ENCODE assay signal across 9 cellular contexts in the genomic region with DNA sequence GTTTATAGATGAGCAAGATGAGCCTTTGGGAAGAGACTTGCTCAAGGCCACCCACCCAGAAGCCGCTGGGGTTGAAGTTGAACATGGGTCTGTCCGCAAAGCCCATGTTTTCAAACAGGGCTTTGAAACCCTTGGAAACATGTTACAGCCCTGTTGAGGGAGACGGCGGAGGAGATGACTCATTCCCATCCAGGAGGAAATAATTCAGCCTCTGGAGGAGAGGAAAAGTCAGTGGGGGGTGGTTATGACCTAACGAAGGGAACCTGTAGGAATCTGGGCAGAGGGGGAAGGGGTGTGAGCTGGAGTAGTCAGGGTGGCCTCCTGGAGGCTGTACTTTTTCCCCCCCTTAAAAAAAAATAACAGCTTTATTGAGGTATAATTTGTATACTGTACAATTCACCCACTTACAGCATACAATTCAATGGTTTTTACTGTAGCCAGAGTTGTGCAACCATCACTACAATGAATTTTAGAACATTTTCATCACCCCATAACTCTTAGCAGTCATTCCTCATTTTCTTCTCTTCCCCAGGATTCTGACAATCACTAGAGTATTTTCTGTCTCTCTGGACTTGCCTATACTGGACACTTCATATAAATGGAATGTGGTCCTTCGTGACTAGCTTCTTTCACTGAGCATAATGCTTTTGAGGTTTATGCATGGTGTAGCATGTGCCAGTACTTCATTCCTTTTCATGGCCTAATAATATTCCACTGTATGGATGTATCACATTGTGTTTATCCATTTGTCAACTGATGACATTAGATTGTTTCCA. TPM values are rescaled to one million over a fixed set of nuclear protein-coding genes. Genes with fewer than 3 reads are reported as not detected.
A peak's percentile ranks its signal among the peaks of the same experiment; 100 is the strongest.
DNase-seq lines count a peak whose midpoint lies in the region; ATAC-seq, FAIRE-seq and TF ChIP-seq lines count a peak whose summit lies in the region.
"Had no signal": no experiment of that assay in that cellular context is flagged by ENCODE, and none has a peak within 500 bp of the region (broad histone marks: within the 10 kb centered on the region; RNA-seq: fewer than 3 reads in every experiment).

No MANE protein-coding gene starts in this region.

- TF ChIP-seq POLR2A in spleen (IDR thresholded peaks at IDR 0.05) = no peak

- 60 to 74% (median 60%) methylated on average over 6 of the region's 6 CpGs for WGBS in psoas muscle, 3 donors
- WGBS in spleen, 5 donors = 70 to 84% (median 72%) methylated on average over 6 of the region's 6 CpGs

- intact Hi-C loops in psoas muscle (cut with DNase I) (no loop called here), spleen (cut with DNase I; ENCODE audit: low total_unique reads) (no loop called here)

- H3K9me3 ChIP-seq in psoas muscle (no peaks in the 10 kb centered on the region), spleen (no peaks in the 10 kb centered on the region)

- ATAC-seq in psoas muscle = peak in 2 of 4 donors; percentile 37 to 44
- no peak for ATAC-seq in GM18909 (IDR thresholded peaks at IDR 0.05; ENCODE audit: poor library complexity, unreplicated experiment)
- no peak for ATAC-seq in HG03108 (IDR thresholded peaks at IDR 0.05; ENCODE audit: unreplicated experiment)

- H3K27ac ChIP-seq in psoas muscle = peak overlapping the region; percentile 51
- no peak overlapping the region for H3K27ac ChIP-seq in spleen

- H3K4me3 ChIP-seq in fibroblast of mammary gland (ENCODE audit: control insufficient read depth, low read depth, low read length) (no peak overlapping the region), psoas muscle (no peak overlapping the region), spleen (no peak overlapping the region)

- DNase-seq in Caki2 (ENCODE audit: low read depth) (peak; percentile 69), RCC 7860 (ENCODE audit: low spot score) (peak; percentile 88), fibroblast of mammary gland (ENCODE audit: low read depth) (peak; percentile 96), psoas muscle (no peak), G401 (ENCODE audit: low spot score) (no peak), spleen (no peak)
- DNase-seq: effector memory CD4-positive, alpha-beta T cell had no signal

- no peak for TF ChIP-seq CTCF in fibroblast of mammary gland (conservative IDR thresholded peaks at IDR 0.05; ENCODE audit: control insufficient read depth, insufficient read depth, low read depth, low read length)
- no peak for TF ChIP-seq CTCF in psoas muscle (IDR thresholded peaks at IDR 0.05)
- no peak for TF ChIP-seq CTCF in spleen (IDR thresholded peaks at IDR 0.05 in 8 of 11, conservative IDR thresholded peaks at IDR 0.05 in 3 of 11)

- H3K4me1 ChIP-seq in psoas muscle (no peaks in the 10 kb centered on the region), spleen (peaks cover 18 to 77% (median 56%) of the 10 kb centered on the region in 6 donors)

- peak; percentile 44 for FAIRE-seq in RCC 7860 (lab: Jason Lieb, UNC)

- H3K36me3 ChIP-seq in psoas muscle (ENCODE audit: insufficient read depth in 1 of 2, low read depth in 1 of 2) = no peaks in the 10 kb centered on the region
- no peaks in the 10 kb centered on the region for H3K36me3 ChIP-seq in spleen

- in situ Hi-C loops in Caki2 (cut with HindIII; ENCODE audit: low pct_unique_long_range_greater_than_20kb, low sequenced_read_pairs) (no loop called here), G401 (cut with HindIII; ENCODE audit: low sequenced_read_pairs) (no loop called here)

- peaks cover 0 to 16% (median 9%) of the 10 kb centered on the region in 3 donors for H3K27me3 ChIP-seq in psoas muscle (ENCODE audit: insufficient read depth in 3 of 3, low read length in 2 of 3)
- H3K27me3 ChIP-seq in spleen (replicated peaks in 1 of 7) = peaks cover 0 to 19% (median 0%) of the 10 kb centered on the region in 7 donors

RNA-seq across cellular contexts. Expression of a gene that starts 1.9 kb away (rescaled TPM):
- 0.12 TPM in 1 of 2 replicates, not detected in the other for total RNA-seq in Caki2 (2014; rRNA removed; shearing (Covaris generic); ENCODE audit: low replicate concordance)
- total RNA-seq in psoas muscle (1 to 10 TPM; 3.8 to 8.7 (median 5.1) TPM), spleen (100 to 1,000 TPM in 2 of 7 donors, 10 to 100 TPM in 5; 65.4 to 117 (median 95.4) TPM)
- polyA plus RNA-seq in psoas muscle (1 to 10 TPM; 1.2 to 2.9 (median 1.5) TPM), spleen (10 to 100 TPM; 17.2 to 28.8 (median 22.9) TPM)
- 0.18 and 0.85 TPM in 2 replicates for total RNA-seq in G401 (2014; rRNA removed; shearing (Covaris generic))

Comparison
In these comparisons a context has a peak if more than half of its experiments do, and no peak if none do; other contexts are left out.
1. DNase-seq: peak in Caki2 (single experiment), RCC 7860 (single experiment) and fibroblast of mammary gland (single experiment); none in psoas muscle (0 of 2), G401 (single experiment) and spleen (single experiment).
2. RNA of a gene that starts 1.9 kb away (total RNA-seq): 65.4 to 117 TPM in spleen; 3.8 to 8.7 TPM in psoas muscle, 0.18 to 0.85 TPM in G401 and 0.12 TPM in Caki2; every median in the first group is over 4 times any median in the second.